In the genomic region with DNA sequence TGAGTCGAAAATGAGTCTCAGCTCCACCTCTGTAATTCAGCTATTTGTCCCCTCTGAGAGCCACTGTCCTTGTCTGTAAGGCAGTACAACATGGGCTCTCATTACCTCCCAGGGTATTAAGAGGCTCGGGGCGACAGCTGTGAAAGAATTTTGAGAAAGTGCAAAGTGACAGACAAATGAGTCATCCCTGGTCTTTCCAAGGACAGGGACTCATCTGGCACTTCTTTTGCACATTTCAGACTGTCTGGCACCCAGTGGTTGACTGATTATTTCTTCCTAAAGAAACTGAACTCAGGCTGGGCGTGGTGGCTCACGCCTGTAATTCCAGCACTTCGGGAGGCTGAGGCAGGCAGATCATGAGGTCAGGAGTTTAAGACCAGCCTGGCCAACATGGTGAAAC, we compare ENCODE assay signal across 10 cellular contexts.
DNase-seq lines count a peak whose midpoint lies in the region; TF ChIP-seq lines count a peak whose summit lies in the region.
"Had no signal": no experiment of that assay in that cellular context is flagged by ENCODE, and none has a peak within 500 bp of the region (broad histone marks: within the 10 kb centered on the region; RNA-seq: fewer than 3 reads in every experiment).

No MANE protein-coding gene starts in this region.

- H3K36me3 ChIP-seq in SJSA1 = no peaks in the 10 kb centered on the region; the same call in 1 of the 2 replicates
- no peaks in the 10 kb centered on the region for H3K36me3 ChIP-seq in transverse colon

- H3K4me3 ChIP-seq in SJSA1 = no peak overlapping the region
- H3K4me3 ChIP-seq in transverse colon = no peak overlapping the region

- peak; percentile 55 for DNase-seq in AG20443 (ENCODE audit: low spot score)
- peak; percentile 44 for DNase-seq in EL
- peak; percentile 84 to 85 for DNase-seq in SJSA1 (ENCODE audit: low read depth in 1 of 2, low spot score in 2 of 2)
- peak; percentile 86 for DNase-seq in islet precursor cell
- DNase-seq in transverse colon = no peak
- no peak for DNase-seq in HT-29 (ENCODE audit: low spot score)
- no peak for DNase-seq in HPDE6-E6E7 (ENCODE audit: extremely low spot score)
- no peak for DNase-seq in NCI-H2107 treated with DMSO at 0.1 percent for 48 hours (lab: John Stamatoyannopoulos, UW; ENCODE audit: unreplicated experiment)
- DNase-seq: NCI-H2107, T-helper 9 cell had no signal

- H3K9me3 ChIP-seq in SJSA1 (replicated peaks) = no peaks in the 10 kb centered on the region
- H3K9me3 ChIP-seq in transverse colon = no peaks in the 10 kb centered on the region

- WGBS in transverse colon (ENCODE audit: low coverage in 1 of 2), 2 donors = 61 to 75% methylated on average over 3 to 6 of the region's 6 CpGs

- no peaks in the 10 kb centered on the region for H3K27me3 ChIP-seq in SJSA1 (replicated peaks)
- H3K27me3 ChIP-seq in transverse colon = no peaks in the 10 kb centered on the region

- no peak for TF ChIP-seq POLR2A in transverse colon (IDR thresholded peaks at IDR 0.05)

- peak overlapping the region; percentile 76 for H3K27ac ChIP-seq in SJSA1
- H3K27ac ChIP-seq in transverse colon = no peak overlapping the region

- TF ChIP-seq CTCF in transverse colon (IDR thresholded peaks at IDR 0.05) = no peak

- H3K4me1 ChIP-seq in SJSA1 (replicated peaks) = peaks cover 51% of the 10 kb centered on the region
- peaks cover 18 to 47% (median 19%) of the 10 kb centered on the region in 4 donors for H3K4me1 ChIP-seq in transverse colon

- intact Hi-C loops in transverse colon (cut with DNase I; ENCODE audit: low total_unique reads) = no loop called here

- no peak for TF ChIP-seq EP300 in transverse colon (IDR thresholded peaks at IDR 0.05; ENCODE audit: low read depth)

- in situ Hi-C loops in transverse colon (cut with MboI; ENCODE audit: low pct_ligation_motif_present in 1 of 4, low pct_unique_long_range_greater_than_20kb in 1 of 4, low sequenced_read_pairs in 3 of 4) = no loop called here

Comparison
In these comparisons a context has a peak if more than half of its experiments do, and no peak if none do; other contexts are left out.
1. DNase-seq: peak in AG20443 (single experiment), EL (single experiment), SJSA1 (2 of 2) and islet precursor cell (single experiment); none in transverse colon (single experiment), HT-29 (single experiment), HPDE6-E6E7 (single experiment) and NCI-H2107 treated with DMSO at 0.1 percent for 48 hours (single experiment).